8 cellular contexts compared by ENCODE assay signal in genomic region chr17:76737676-76738467, GRCh38.
A peak's percentile ranks its signal among the peaks of the same experiment; 100 is the strongest.
DNase-seq lines count a peak whose midpoint lies in the region; ATAC-seq and TF ChIP-seq lines count a peak whose summit lies in the region.

Gene MFSD11, plus strand, starts transcription at chr17:76738119. Its CDS starts 234 bp downstream, at chr17:76738353.

- H3K36me3 ChIP-seq in HUES48 (ENCODE audit: control insufficient read depth, insufficient read depth, low read length) (peaks cover 45% of the 10 kb centered on the region), OCI-LY3 (replicated peaks; ENCODE audit: low read depth, low read length) (peaks cover 44% of the 10 kb centered on the region)

- H3K9me3 ChIP-seq in HUES48 (ENCODE audit: control insufficient read depth, insufficient read depth, low read length) (no peaks in the 10 kb centered on the region), OCI-LY3 (ENCODE audit: insufficient read depth, low read length) (no peaks in the 10 kb centered on the region)

- DNase-seq in D341Med (ENCODE audit: low spot score) (peak; percentile 98), activated T-cell treated with anti-CD3 and anti-CD28 coated beads for 4 hours (peak; percentile 77), epithelial cell of esophagus (ENCODE audit: low read depth) (peak; percentile 95), middle frontal gyrus (ENCODE audit: extremely low spot score, low spot score) (peak; percentile 91)
- peak; percentile 85 to 87 for DNase-seq in stimulated activated CD8-positive, alpha-beta memory T cell treated with anti-CD3 and anti-CD28 coated beads, Interleukin-2, amount 100 ng/mL, for 1 hour (ENCODE audit: low read depth in 2 of 2)

- peak within 1 kb of the TSS; percentile 94 for H3K4me2 ChIP-seq in OCI-LY3 (ENCODE audit: low read length)

- peaks cover 52% of the 10 kb centered on the region for H3K79me2 ChIP-seq in OCI-LY3 (ENCODE audit: low read length)

- H3K4me3 ChIP-seq in HUES48 (ENCODE audit: low read depth, low read length) (peak within 1 kb of the TSS; percentile 99), OCI-LY3 (ENCODE audit: low read length) (peak within 1 kb of the TSS; percentile 98), epithelial cell of esophagus (ENCODE audit: low read length) (peak within 1 kb of the TSS; percentile 94)

- peaks cover 33% of the 10 kb centered on the region for H4K20me1 ChIP-seq in OCI-LY3 (ENCODE audit: insufficient read depth, low read length)

- peak within 1 kb of the TSS; percentile 100 for H3K27ac ChIP-seq in HUES48 (ENCODE audit: low read depth, low read length)
- H3K27ac ChIP-seq in OCI-LY3 (ENCODE audit: low read length), result peak within 1 kb of the TSS; percentile 91

- no peak within 1 kb of the TSS for H2AFZ ChIP-seq in OCI-LY3 (ENCODE audit: low read depth, low read length)

- TF ChIP-seq CTCF in OCI-LY3 (IDR thresholded peaks at IDR 0.05; ENCODE audit: low read depth, low read length), result no peak
- no peak for TF ChIP-seq CTCF in epithelial cell of esophagus (IDR thresholded peaks at IDR 0.05; ENCODE audit: insufficient read depth, low read depth, low read length, missing control alignments)

- ATAC-seq in GM21423 (IDR thresholded peaks at IDR 0.05; ENCODE audit: unreplicated experiment), result peak; percentile 51

- H3K9ac ChIP-seq in HUES48 (ENCODE audit: low read depth, low read length) (peak within 1 kb of the TSS; percentile 100), OCI-LY3 (ENCODE audit: low read length) (peak within 1 kb of the TSS; percentile 99)

- peaks cover 19% of the 10 kb centered on the region for H3K4me1 ChIP-seq in HUES48 (ENCODE audit: control insufficient read depth, insufficient read depth, low read length)
- H3K4me1 ChIP-seq in OCI-LY3 (ENCODE audit: low read length), result peaks cover 28% of the 10 kb centered on the region

- H3K27me3 ChIP-seq in HUES48 (ENCODE audit: control insufficient read depth, insufficient read depth, low read length) (no peaks in the 10 kb centered on the region), OCI-LY3 (ENCODE audit: low read depth, low read length) (no peaks in the 10 kb centered on the region)

Comparison
In these comparisons a context has a peak if more than half of its experiments do, and no peak if none do; other contexts are left out.
1. Peak in every context shown above with its lines: DNase-seq, ATAC-seq, H3K4me3 ChIP-seq and H3K27ac ChIP-seq.